13 cellular contexts compared by ENCODE assay signal in genomic region chr4:185309770-185310169, GRCh38.
A peak's percentile ranks its signal among the peaks of the same experiment; 100 is the strongest.
DNase-seq lines count a peak whose midpoint lies in the region; ATAC-seq, FAIRE-seq and TF ChIP-seq lines count a peak whose summit lies in the region.
"Had no signal": no experiment of that assay in that cellular context is flagged by ENCODE, and none has a peak within 500 bp of the region (broad histone marks: within the 10 kb centered on the region; RNA-seq: fewer than 3 reads in every experiment).

No MANE protein-coding gene starts in this region.

- H3K4me1 Mint-ChIP-seq in effector memory CD8-positive, alpha-beta T cell (ENCODE audit: low read depth in 2 of 2), result peaks cover 0 to 2% of the 10 kb centered on the region in 2 donors

- H3K27me3 ChIP-seq in Karpas-422 (ENCODE audit: low read length), result no peaks in the 10 kb centered on the region
- no peaks in the 10 kb centered on the region for H3K27me3 ChIP-seq in prostate gland (replicated peaks; ENCODE audit: insufficient read depth)
- H3K27me3 ChIP-seq in dorsolateral prefrontal cortex, result no peaks in the 10 kb centered on the region

- WGBS in prostate gland, result 94% methylated on average over 4 of the region's 4 CpGs

- intact Hi-C loops in prostate gland (cut with DNase I), result no loop called here
- intact Hi-C loops in dorsolateral prefrontal cortex (cut with DNase I), result loop anchor here in 1 of 2 donors (5.0 kb wide), 2 partner anchors 47 to 78 kb away; no protein-coding TSS in a partner anchor

- no peak overlapping the region for H3K4me3 Mint-ChIP-seq in effector memory CD8-positive, alpha-beta T cell

- H3K9me2 ChIP-seq in Karpas-422 (replicated peaks; ENCODE audit: insufficient read depth, low read length), result no peaks in the 10 kb centered on the region

- TF ChIP-seq POLR2A in prostate gland (IDR thresholded peaks at IDR 0.05), result no peak

- H3K9me3 ChIP-seq in Karpas-422 (ENCODE audit: low read length), result no peaks in the 10 kb centered on the region
- no peaks in the 10 kb centered on the region for H3K9me3 ChIP-seq in prostate gland

- peak; percentile 51 for DNase-seq in Karpas-422
- no peak for DNase-seq in prostate gland (ENCODE audit: low spot score)
- DNase-seq in dorsolateral prefrontal cortex, result no peak
- DNase-seq in effector memory CD8-positive, alpha-beta T cell, result no peak
- DNase-seq in frontal cortex (ENCODE audit: low spot score in 2 of 2), result no peak
- DNase-seq: effector CD4-positive, alpha-beta T cell; head of caudate nucleus; midbrain; NCI-H2171 treated with DMSO at 0.1 percent for 48 hours; SIG-M5 had no signal

- H3K36me3 ChIP-seq in Karpas-422 (ENCODE audit: insufficient read depth, low read length) (peaks cover 17% of the 10 kb centered on the region), prostate gland (peaks cover 0 to 3% of the 10 kb centered on the region in 2 donors)

- H3K36me3 Mint-ChIP-seq in effector memory CD8-positive, alpha-beta T cell (ENCODE audit: insufficient read depth), result peaks cover 27% of the 10 kb centered on the region

- no peaks in the 10 kb centered on the region for H4K20me1 ChIP-seq in Karpas-422 (ENCODE audit: insufficient read depth, low read depth, low read length)

- peaks cover 34% of the 10 kb centered on the region for H3K79me2 ChIP-seq in Karpas-422 (ENCODE audit: low read length)

- H3K4me3 ChIP-seq in Karpas-422 (ENCODE audit: low read length), result no peak overlapping the region
- H3K4me3 ChIP-seq in prostate gland, result no peak overlapping the region
- H3K4me3 ChIP-seq in dorsolateral prefrontal cortex, result no peak overlapping the region

- TF ChIP-seq CTCF in prostate gland (IDR thresholded peaks at IDR 0.05) (no peak), dorsolateral prefrontal cortex (IDR thresholded peaks at IDR 0.05 in 54 of 56, conservative IDR thresholded peaks at IDR 0.05 in 2 of 56; ENCODE audit: low read depth in 1 of 56, partially characterized antibody in 56 of 56) (no peak)

- H3K27me3 Mint-ChIP-seq in effector memory CD8-positive, alpha-beta T cell, result no peaks in the 10 kb centered on the region

- H3K4me2 ChIP-seq in Karpas-422 (ENCODE audit: low read depth, low read length, poor library complexity, severe bottlenecking), result no peak overlapping the region

- ATAC-seq in GM18498 (IDR thresholded peaks at IDR 0.05; ENCODE audit: unreplicated experiment) (peak; percentile 57), GM19467 (IDR thresholded peaks at IDR 0.05; ENCODE audit: unreplicated experiment) (peak; percentile 45), HG02938 (IDR thresholded peaks at IDR 0.05; ENCODE audit: unreplicated experiment) (peak; percentile 57)
- no peak for ATAC-seq in effector memory CD8-positive, alpha-beta T cell (replicated peaks)

- H3K27ac Mint-ChIP-seq in effector memory CD8-positive, alpha-beta T cell, result peak overlapping the region in 1 of 2 donors; percentile 44

- no peak for FAIRE-seq in frontal cortex (lab: Jason Lieb, UNC)

- no peak overlapping the region for H3K9ac ChIP-seq in Karpas-422 (ENCODE audit: low read length)

- H3K4me1 ChIP-seq in Karpas-422 (ENCODE audit: low read length) (peaks cover 20% of the 10 kb centered on the region), prostate gland (replicated peaks) (no peaks in the 10 kb centered on the region)

- no peaks in the 10 kb centered on the region for H3K9me3 Mint-ChIP-seq in effector memory CD8-positive, alpha-beta T cell

- no peak overlapping the region for H2AFZ ChIP-seq in Karpas-422 (ENCODE audit: low read length)

- H3K27ac ChIP-seq in Karpas-422 (ENCODE audit: low read length) (peak overlapping the region; percentile 45; the same call in 1 of the 2 replicates), prostate gland (no peak overlapping the region), dorsolateral prefrontal cortex (no peak overlapping the region)
